ENCODE assay signal across 6 cellular contexts in the genomic region with DNA sequence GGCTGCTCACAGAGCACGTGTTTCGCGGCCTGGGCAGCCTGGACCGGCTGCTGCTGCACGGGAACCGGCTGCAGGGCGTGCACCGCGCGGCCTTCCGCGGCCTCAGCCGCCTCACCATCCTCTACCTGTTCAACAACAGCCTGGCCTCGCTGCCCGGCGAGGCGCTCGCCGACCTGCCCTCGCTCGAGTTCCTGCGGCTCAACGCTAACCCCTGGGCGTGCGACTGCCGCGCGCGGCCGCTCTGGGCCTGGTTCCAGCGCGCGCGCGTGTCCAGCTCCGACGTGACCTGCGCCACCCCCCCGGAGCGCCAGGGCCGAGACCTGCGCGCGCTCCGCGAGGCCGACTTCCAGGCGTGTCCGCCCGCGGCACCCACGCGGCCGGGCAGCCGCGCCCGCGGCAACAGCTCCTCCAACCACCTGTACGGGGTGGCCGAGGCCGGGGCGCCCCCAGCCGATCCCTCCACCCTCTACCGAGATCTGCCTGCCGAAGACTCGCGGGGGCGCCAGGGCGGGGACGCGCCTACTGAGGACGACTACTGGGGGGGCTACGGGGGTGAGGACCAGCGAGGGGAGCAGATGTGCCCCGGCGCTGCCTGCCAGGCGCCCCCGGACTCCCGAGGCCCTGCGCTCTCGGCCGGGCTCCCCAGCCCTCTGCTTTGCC. TPM values are rescaled to one million over a fixed set of nuclear protein-coding genes. Genes with fewer than 3 reads are reported as not detected.
DNase-seq lines count a peak whose midpoint lies in the region; ATAC-seq, FAIRE-seq and TF ChIP-seq lines count a peak whose summit lies in the region.

No MANE protein-coding gene starts in this region.

- peak overlapping the region; percentile 61 for H3K4me3 ChIP-seq in Karpas-422 (ENCODE audit: low read length)
- no peak overlapping the region for H3K4me3 ChIP-seq in endocrine pancreas (ENCODE audit: control insufficient read depth, insufficient read depth, low read length)
- peak overlapping the region; percentile 64 to 75 (median 70) for H3K4me3 ChIP-seq in gastrocnemius medialis

- H4K20me1 ChIP-seq in Karpas-422 (ENCODE audit: insufficient read depth, low read depth, low read length), result peaks cover 8% of the 10 kb centered on the region; the same call in 1 of the 2 replicates

- H2AFZ ChIP-seq in Karpas-422 (ENCODE audit: low read length), result no peak overlapping the region

- H3K79me2 ChIP-seq in Karpas-422 (ENCODE audit: low read length), result no peaks in the 10 kb centered on the region

- ATAC-seq in GM19463 (IDR thresholded peaks at IDR 0.05; ENCODE audit: unreplicated experiment) (peak; percentile 23), gastrocnemius medialis (peak; percentile 74 to 81)

- no peaks in the 10 kb centered on the region for H3K9me2 ChIP-seq in Karpas-422 (replicated peaks; ENCODE audit: insufficient read depth, low read length)

- H3K9me3 ChIP-seq in Karpas-422 (ENCODE audit: low read length) (no peaks in the 10 kb centered on the region), endocrine pancreas (ENCODE audit: control insufficient read depth, low read length) (no peaks in the 10 kb centered on the region), gastrocnemius medialis (no peaks in the 10 kb centered on the region)

- peak overlapping the region; percentile 68 for H3K4me2 ChIP-seq in Karpas-422 (ENCODE audit: low read depth, low read length, poor library complexity, severe bottlenecking)

- no peak for TF ChIP-seq POLR2A in gastrocnemius medialis (IDR thresholded peaks at IDR 0.05)

- H3K36me3 ChIP-seq in Karpas-422 (ENCODE audit: insufficient read depth, low read length), result no peaks in the 10 kb centered on the region
- H3K36me3 ChIP-seq in endocrine pancreas (ENCODE audit: control insufficient read depth, insufficient read depth, low read length), result no peaks in the 10 kb centered on the region
- H3K36me3 ChIP-seq in gastrocnemius medialis, result no peaks in the 10 kb centered on the region

- intact Hi-C loops in gastrocnemius medialis (cut with DNase I; ENCODE audit: low total_unique reads), result loop anchor here (2.0 kb wide), 1 partner anchor 18 kb away; no protein-coding TSS in a partner anchor

- peak overlapping the region; percentile 56 for H3K9ac ChIP-seq in Karpas-422 (ENCODE audit: low read length)
- peak overlapping the region; percentile 67 for H3K9ac ChIP-seq in endocrine pancreas (ENCODE audit: control insufficient read depth, insufficient read depth, low read length)

- no peak for FAIRE-seq in RCC 7860 (lab: Jason Lieb, UNC)

- H3K4me1 ChIP-seq in Karpas-422 (ENCODE audit: low read length) (peaks cover 26% of the 10 kb centered on the region), endocrine pancreas (ENCODE audit: control insufficient read depth, insufficient read depth, low read length) (no peaks in the 10 kb centered on the region), gastrocnemius medialis (peaks cover 7 to 9% of the 10 kb centered on the region in 2 donors)

- DNase-seq in Karpas-422 (no peak), gastrocnemius medialis (peak in 1 of 2 donors; percentile 57), epidermal melanocyte (ENCODE audit: insufficient read length, low spot score) (no peak), RCC 7860 (ENCODE audit: low spot score) (no peak)

- in situ Hi-C loops in gastrocnemius medialis (cut with MboI; ENCODE audit: low sequenced_read_pairs in 4 of 4), result loop anchor here in 1 of 4 donors (25.0 kb wide), 1 partner anchor 139 kb away; a partner anchor contains a TSS

- no peak for TF ChIP-seq CTCF in gastrocnemius medialis (IDR thresholded peaks at IDR 0.05 in 4 of 5, conservative IDR thresholded peaks at IDR 0.05 in 1 of 5)

- no peaks in the 10 kb centered on the region for H3K27me3 ChIP-seq in Karpas-422 (ENCODE audit: low read length)
- no peaks in the 10 kb centered on the region for H3K27me3 ChIP-seq in endocrine pancreas (ENCODE audit: control insufficient read depth, insufficient read depth, low read length)
- H3K27me3 ChIP-seq in gastrocnemius medialis, result no peaks in the 10 kb centered on the region

- no peak overlapping the region for H3K27ac ChIP-seq in Karpas-422 (ENCODE audit: low read length)
- peak overlapping the region; percentile 67 to 80 (median 75) for H3K27ac ChIP-seq in gastrocnemius medialis

RNA-seq across cellular contexts. Expression of a gene that starts 16.0 kb away (rescaled TPM):
- 0.07 TPM in 1 of 2 replicates, not detected in the other for total RNA-seq in Karpas-422 (2014; rRNA removed; shearing (Covaris generic); ENCODE audit: low replicate concordance)
- total RNA-seq in gastrocnemius medialis, result 1 to 10 TPM in 1 of 4 donors, under 1 TPM in 3; 0.13 to 2.8 (median 0.77) TPM

RNA-seq across cellular contexts. Expression of a gene that starts 39.1 kb away (rescaled TPM):
- 238 and 244 TPM in 2 replicates for total RNA-seq in Karpas-422 (2014; rRNA removed; shearing (Covaris generic); ENCODE audit: low replicate concordance)
- 10 to 100 TPM in 3 of 4 donors, 1 to 10 TPM in 1; 7.4 to 35.1 (median 15.8) TPM for total RNA-seq in gastrocnemius medialis

RNA-seq across cellular contexts. Expression of a gene that starts 49.4 kb away (rescaled TPM):
- 56.6 and 69.3 TPM in 2 replicates for total RNA-seq in Karpas-422 (2014; rRNA removed; shearing (Covaris generic); ENCODE audit: low replicate concordance)
- 10 to 100 TPM; 13.9 to 22.5 (median 20.3) TPM for total RNA-seq in gastrocnemius medialis

RNA-seq across cellular contexts. Expression of a gene that starts 54.2 kb away (rescaled TPM):
- total RNA-seq in Karpas-422 (2014; rRNA removed; shearing (Covaris generic); ENCODE audit: low replicate concordance), result 48.0 and 49.8 TPM in 2 replicates
- 10 to 100 TPM; 45.4 to 61.7 (median 49.5) TPM for total RNA-seq in gastrocnemius medialis
